8 cellular contexts compared by ENCODE assay signal in the genomic region with DNA sequence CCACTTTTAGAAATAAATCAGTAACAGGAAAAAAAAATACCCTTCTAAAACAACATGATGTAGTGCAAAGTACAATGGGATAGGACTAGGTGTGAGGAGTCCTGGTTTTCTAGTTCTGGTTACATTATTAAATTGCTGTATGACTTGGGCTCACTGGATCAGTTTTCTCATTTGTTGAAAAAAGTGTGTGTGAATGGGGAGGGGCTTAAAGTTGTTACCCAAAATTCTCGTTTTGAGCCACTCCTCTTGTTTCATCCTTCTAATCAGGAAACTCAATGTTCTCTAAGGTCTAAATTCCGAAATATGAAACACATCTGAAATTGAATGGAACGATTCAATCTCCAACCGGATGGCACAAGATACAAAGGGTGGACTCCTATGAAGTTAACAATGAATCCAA. TPM values are rescaled to one million over a fixed set of nuclear protein-coding genes. Genes with fewer than 3 reads are reported as not detected.
DNase-seq lines count a peak whose midpoint lies in the region; ATAC-seq, FAIRE-seq and TF ChIP-seq lines count a peak whose summit lies in the region.

No MANE protein-coding gene starts in this region.

- peaks cover 0 to 11% (median 0%) of the 10 kb centered on the region in 5 donors for H3K36me3 Mint-ChIP-seq in naive thymus-derived CD4-positive, alpha-beta T cell

- peaks cover 0 to 4% (median 0%) of the 10 kb centered on the region in 5 donors for H3K27me3 Mint-ChIP-seq in naive thymus-derived CD4-positive, alpha-beta T cell

- FAIRE-seq in bronchial epithelial cell (lab: Jason Lieb, UNC), result no peak

- peak overlapping the region; percentile 88; the same call in 1 of the 2 replicates for H3K27ac ChIP-seq in KMS-11
- H3K27ac ChIP-seq in naive thymus-derived CD4-positive, alpha-beta T cell (ENCODE audit: low read depth, low read length), result peak overlapping the region; percentile 92

- peaks cover 55 to 87% (median 79%) of the 10 kb centered on the region in 7 donors for H3K4me1 Mint-ChIP-seq in naive thymus-derived CD4-positive, alpha-beta T cell

- peaks cover 36% of the 10 kb centered on the region for H4K20me1 ChIP-seq in KMS-11 (ENCODE audit: insufficient read depth)

- H3K27ac Mint-ChIP-seq in naive thymus-derived CD4-positive, alpha-beta T cell, result peak overlapping the region; percentile 62 to 97 (median 85)

- peaks cover 62% of the 10 kb centered on the region for H3K79me2 ChIP-seq in KMS-11 (ENCODE audit: insufficient read depth, low read depth)

- DNase-seq in BJ (ENCODE audit: low read depth) (no peak), bronchial epithelial cell (ENCODE audit: low read depth) (no peak), Kasumi-1 (lab: John Stamatoyannopoulos, UW) (no peak), H4 (ENCODE audit: low spot score) (no peak), NCI-H2081 (lab: John Stamatoyannopoulos, UW) (no peak)
- DNase-seq in naive thymus-derived CD4-positive, alpha-beta T cell, result no peak

- POLR2A ChIA-PET in BJ (lab: Charles Lee), result no interaction called here
- POLR2A ChIA-PET in naive thymus-derived CD4-positive, alpha-beta T cell (lab: Charles Lee), result no interaction called here

- H3K9ac ChIP-seq in KMS-11, result peak overlapping the region; percentile 86; the same call in 1 of the 2 replicates

- H3K4me3 ChIP-seq in BJ (ENCODE audit: low read depth, low read length) (peak overlapping the region; percentile 91), KMS-11 (IDR thresholded peaks at IDR 0.05; ENCODE audit: insufficient read depth, low read depth, low read length) (no peak overlapping the region), bronchial epithelial cell (ENCODE audit: low read depth, low read length) (peak overlapping the region; percentile 78)
- H3K4me3 ChIP-seq in naive thymus-derived CD4-positive, alpha-beta T cell (ENCODE audit: low read length), result peak overlapping the region; percentile 86

- intact Hi-C loops in naive thymus-derived CD4-positive, alpha-beta T cell (cut with micrococcal nuclease), result loop anchor here (1.0 to 5.0 kb wide), 6 partner anchors 9 to 1182 kb away; partner anchors contain the start of genes POT1 (in 2 of the 2) and IQUB (in 1 of the 2)

- no peaks in the 10 kb centered on the region for H3K27me3 ChIP-seq in BJ (ENCODE audit: control insufficient read depth, insufficient read depth, low read length)
- no peaks in the 10 kb centered on the region for H3K27me3 ChIP-seq in KMS-11 (ENCODE audit: insufficient read depth, low read depth)
- no peaks in the 10 kb centered on the region for H3K27me3 ChIP-seq in bronchial epithelial cell (ENCODE audit: control insufficient read depth, insufficient read depth, low read length)
- H3K27me3 ChIP-seq in naive thymus-derived CD4-positive, alpha-beta T cell (ENCODE audit: control insufficient read depth in 2 of 2, insufficient read depth in 2 of 2, low read length in 2 of 2), result no peaks in the 10 kb centered on the region

- H3K4me3 Mint-ChIP-seq in naive thymus-derived CD4-positive, alpha-beta T cell, result peak overlapping the region; percentile 91 to 99 (median 94)

- CTCF ChIA-PET in BJ (lab: Yijun Ruan, JAX), result interaction anchor here (1.9 kb wide), 1 partner anchor 46 kb away, joined by 6 read pairs; no protein-coding TSS in a partner anchor
- CTCF ChIA-PET in naive thymus-derived CD4-positive, alpha-beta T cell (lab: Charles Lee), result no interaction called here

- H3K9me3 Mint-ChIP-seq in naive thymus-derived CD4-positive, alpha-beta T cell, result no peaks in the 10 kb centered on the region

- no peaks in the 10 kb centered on the region for H3K9me3 ChIP-seq in naive thymus-derived CD4-positive, alpha-beta T cell (ENCODE audit: control insufficient read depth in 2 of 3, low read length in 3 of 3)

- 0 out of 2 replicates have a peak overlapping the region, but pooled peaks have one; percentile 73 for H2AFZ ChIP-seq in KMS-11 (ENCODE audit: low read depth)

- no peak for ATAC-seq in naive thymus-derived CD4-positive, alpha-beta T cell
- no peak for ATAC-seq in GM19023 (IDR thresholded peaks at IDR 0.05; ENCODE audit: unreplicated experiment)

- H3K36me3 ChIP-seq in BJ (ENCODE audit: control insufficient read depth, insufficient read depth, low read length) (no peaks in the 10 kb centered on the region), KMS-11 (ENCODE audit: insufficient read depth) (no peaks in the 10 kb centered on the region), bronchial epithelial cell (ENCODE audit: control insufficient read depth, insufficient read depth, low read length) (no peaks in the 10 kb centered on the region)
- peaks cover 0 to 5% (median 0%) of the 10 kb centered on the region in 3 experiments for H3K36me3 ChIP-seq in naive thymus-derived CD4-positive, alpha-beta T cell (ENCODE audit: control insufficient read depth in 2 of 3, insufficient read depth in 3 of 3, low read length in 3 of 3)

- no peak for TF ChIP-seq CTCF in BJ (IDR thresholded peaks at IDR 0.05; ENCODE audit: insufficient read depth, low read depth, low read length)
- no peak for TF ChIP-seq CTCF in KMS-11 (conservative IDR thresholded peaks at IDR 0.05; ENCODE audit: low read depth, low read length)
- TF ChIP-seq CTCF in bronchial epithelial cell (IDR thresholded peaks at IDR 0.05; ENCODE audit: insufficient read depth, low read length, severe bottlenecking), result no peak

- peaks cover 71% of the 10 kb centered on the region for H3K4me1 ChIP-seq in KMS-11 (ENCODE audit: low read depth, poor library complexity, severe bottlenecking)
- H3K4me1 ChIP-seq in naive thymus-derived CD4-positive, alpha-beta T cell (ENCODE audit: control insufficient read depth in 2 of 2, insufficient read depth in 2 of 2, low read length in 2 of 2), result peaks cover 18 to 36% of the 10 kb centered on the region in 2 donors

- peak overlapping the region; percentile 95 for H3K4me2 ChIP-seq in KMS-11

RNA-seq across cellular contexts. Expression of gene WASL, which starts 1.7 kb away (rescaled TPM):
- polyA plus RNA-seq in BJ (2011; rRNA removed), result 4.0 and 6.6 TPM in 2 replicates
- polyA minus RNA-seq in BJ (2011; rRNA and poly(A)+ RNA removed), result 4.4 and 5.9 TPM in 2 replicates
- 15.0 and 24.3 TPM in 2 replicates for total RNA-seq in bronchial epithelial cell
- total RNA-seq in naive thymus-derived CD4-positive, alpha-beta T cell, result 10 to 100 TPM in 3 of 5 experiments, 1 to 10 TPM in 2; 8.3 to 15.0 (median 10.1) TPM
- polyA plus RNA-seq in naive thymus-derived CD4-positive, alpha-beta T cell, result 1 to 10 TPM; 2.3 to 3.1 TPM
- total RNA-seq in H4 (2014; rRNA removed; shearing (Covaris generic)), result 7.9 and 12.8 TPM in 2 replicates
